ENCODE assay signal across 8 cellular contexts in the genomic region with DNA sequence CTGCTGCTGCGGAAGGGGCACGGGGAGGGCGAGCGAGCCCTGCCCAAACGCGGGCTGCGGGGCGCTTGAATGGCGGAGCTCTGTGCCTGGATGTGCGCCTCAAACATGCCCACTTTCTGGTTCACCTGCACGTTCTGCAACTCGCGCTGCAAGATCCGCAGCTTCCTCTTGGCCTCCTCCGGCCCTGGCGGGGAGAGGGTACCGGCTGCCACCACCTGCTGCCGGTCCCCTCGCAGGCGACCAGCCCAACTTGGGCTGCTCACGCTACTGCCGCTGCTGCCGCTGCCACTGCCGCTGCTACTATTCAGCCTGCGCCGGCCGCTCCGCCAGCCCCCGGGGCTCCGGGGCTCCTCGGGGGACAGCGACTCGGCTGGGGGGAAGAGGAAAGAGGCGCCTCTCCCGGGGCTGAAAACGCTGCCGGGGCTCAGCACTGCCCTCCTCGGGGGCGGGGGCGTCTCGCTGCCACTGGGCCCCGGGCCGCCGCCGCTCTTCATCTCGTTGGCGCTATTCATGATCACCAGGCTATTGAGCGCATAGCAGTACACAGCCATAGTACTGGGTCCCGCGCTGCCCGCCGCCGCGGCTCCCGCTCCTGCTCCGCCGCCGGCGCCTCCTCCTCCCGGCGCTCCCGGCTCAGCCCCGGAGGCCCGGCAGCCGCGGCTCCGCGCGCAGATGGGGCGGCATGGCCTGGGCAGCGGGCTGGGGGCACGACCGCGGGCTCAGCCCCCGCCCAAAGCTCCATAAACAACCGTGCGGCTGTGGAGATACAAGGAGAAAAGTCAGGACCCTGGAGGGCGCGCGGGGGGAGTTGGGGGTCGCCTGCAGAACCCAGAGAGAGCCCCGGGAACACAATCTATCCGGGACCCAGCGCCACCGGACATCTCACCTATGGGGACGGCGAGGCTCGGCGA. TPM values are rescaled to one million over a fixed set of nuclear protein-coding genes. Genes with fewer than 3 reads are reported as not detected.
A peak's percentile ranks its signal among the peaks of the same experiment; 100 is the strongest.
DNase-seq lines count a peak whose midpoint lies in the region; ATAC-seq, FAIRE-seq and TF ChIP-seq lines count a peak whose summit lies in the region.

No MANE protein-coding gene starts in this region.

- no peak overlapping the region for H3K27ac Mint-ChIP-seq in astrocyte (ENCODE audit: unreplicated experiment)

- FAIRE-seq in astrocyte (lab: Jason Lieb, UNC): no peak

- H3K9me3 Mint-ChIP-seq in astrocyte (ENCODE audit: unreplicated experiment): no peaks in the 10 kb centered on the region

- peak overlapping the region; percentile 88 for H3K9ac ChIP-seq in astrocyte (ENCODE audit: low read length)

- ATAC-seq in HG02870 (IDR thresholded peaks at IDR 0.05; ENCODE audit: unreplicated experiment): peak; percentile 35

- peaks cover 43% of the 10 kb centered on the region for H4K20me1 ChIP-seq in astrocyte (ENCODE audit: insufficient read depth, low read length)

- H3K4me3 Mint-ChIP-seq in astrocyte (ENCODE audit: unreplicated experiment): no peak overlapping the region

- H3K27me3 Mint-ChIP-seq in astrocyte (ENCODE audit: low read depth, unreplicated experiment): peaks cover 2% of the 10 kb centered on the region

- no peaks in the 10 kb centered on the region for H3K27me3 ChIP-seq in SJCRH30
- peaks cover 2% of the 10 kb centered on the region for H3K27me3 ChIP-seq in astrocyte (ENCODE audit: insufficient read depth, low read length)

- H3K4me2 ChIP-seq in astrocyte (ENCODE audit: low read length): peak overlapping the region; percentile 100

- H3K4me1 ChIP-seq in SJCRH30: peaks cover 16% of the 10 kb centered on the region; the same call in 1 of the 2 replicates
- peaks cover 13% of the 10 kb centered on the region for H3K4me1 ChIP-seq in astrocyte (ENCODE audit: insufficient read depth, low read length)

- peak overlapping the region; percentile 92 for H2AFZ ChIP-seq in astrocyte (ENCODE audit: low read depth, low read length)

- peaks cover 16% of the 10 kb centered on the region for H3K4me1 Mint-ChIP-seq in astrocyte (ENCODE audit: low read depth, unreplicated experiment)

- H3K9me3 ChIP-seq in SJCRH30 (replicated peaks) (peaks cover 1% of the 10 kb centered on the region; the same call in 1 of the 2 replicates), astrocyte (ENCODE audit: insufficient read depth, low read depth, low read length) (no peaks in the 10 kb centered on the region)

- H3K36me3 ChIP-seq in SJCRH30: peaks cover 27% of the 10 kb centered on the region
- H3K36me3 ChIP-seq in astrocyte (ENCODE audit: insufficient read depth, low read length): no peaks in the 10 kb centered on the region

- DNase-seq in NCI-H146 (lab: John Stamatoyannopoulos, UW) (peak; percentile 7), NCI-H146 treated with DMSO at 0.1 percent for 48 hours (lab: John Stamatoyannopoulos, UW; ENCODE audit: unreplicated experiment) (no peak), SJCRH30 (no peak), astrocyte (ENCODE audit: low read depth) (no peak), hypothalamus (lab: John Stamatoyannopoulos, UW) (peak in 35 of 51 donors; percentile 29 to 80 (median 64)), putamen (ENCODE audit: low spot score) (peak; percentile 74), middle frontal gyrus (ENCODE audit: extremely low spot score, low spot score) (no peak)

- no peaks in the 10 kb centered on the region for H3K36me3 Mint-ChIP-seq in astrocyte (ENCODE audit: low read depth, unreplicated experiment)

- no peak for TF ChIP-seq CTCF in astrocyte (IDR thresholded peaks at IDR 0.05; ENCODE audit: insufficient read depth, low read depth, low read length)

- H3K4me3 ChIP-seq in SJCRH30 (peak overlapping the region; percentile 90; the same call in 1 of the 2 replicates), astrocyte (ENCODE audit: insufficient read depth, low read depth, low read length) (peak overlapping the region; percentile 77)

- H3K27ac ChIP-seq in SJCRH30 (no peak overlapping the region), astrocyte (ENCODE audit: low read depth, low read length) (no peak overlapping the region)

- peaks cover 26% of the 10 kb centered on the region for H3K79me2 ChIP-seq in astrocyte (ENCODE audit: insufficient read depth, low read length)

RNA-seq across cellular contexts. Expression of gene ITPKB, which starts 1.9 kb away (rescaled TPM):
- 22.5 and 23.2 TPM in 2 replicates for total RNA-seq in SJCRH30 (2014; rRNA removed; shearing (Covaris generic))
- 10.5 and 10.9 TPM in 2 replicates for total RNA-seq in astrocyte

Comparison
In these comparisons a context has a peak if more than half of its experiments do, and no peak if none do; other contexts are left out.
1. DNase-seq: peak in NCI-H146 (single experiment), hypothalamus (35 of 51) and putamen (single experiment); none in NCI-H146 treated with DMSO at 0.1 percent for 48 hours (single experiment), SJCRH30 (0 of 2), astrocyte (single experiment) and middle frontal gyrus (single experiment).